Comparison of ENCODE assay signal across 1 cellular context in the genomic region with DNA sequence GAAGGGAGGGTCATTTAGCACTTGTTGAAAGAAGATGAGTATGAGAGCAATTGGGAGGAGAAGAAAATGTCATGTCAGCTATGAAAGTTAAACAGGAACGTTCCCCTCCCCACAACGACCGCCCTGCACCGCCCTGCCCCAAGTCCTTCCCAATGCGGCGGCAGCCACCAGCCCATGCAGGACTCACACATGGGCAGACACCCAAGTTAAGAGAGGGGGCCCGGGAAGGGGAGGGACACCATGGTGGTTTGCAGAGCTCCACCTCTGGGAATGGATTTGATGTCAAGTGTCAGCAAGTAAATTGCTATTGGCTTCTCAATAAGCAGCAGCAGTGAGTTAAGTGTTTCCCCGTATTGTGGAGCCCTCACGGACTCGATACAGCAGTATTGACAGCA.
A peak's percentile ranks its signal among the peaks of the same experiment; 100 is the strongest.
TF ChIP-seq lines count a peak whose summit lies in the region.

No MANE protein-coding gene starts in this region.

TF ChIP-seq in HepG2, 621 proteins besides CTCF, POLR2A, EP300 and RAD21:
- TF ChIP-seq FOSL1 (CRISPR knock-in tag; IDR thresholded peaks at IDR 0.05; ENCODE audit: borderline replicate concordance) (no peak), NFE2L1 (CRISPR knock-in tag; IDR thresholded peaks at IDR 0.05; ENCODE audit: borderline replicate concordance) (no peak), ZNF614 (CRISPR knock-in tag; IDR thresholded peaks at IDR 0.05; ENCODE audit: borderline replicate concordance) (no peak), ZNF343 (CRISPR knock-in tag; IDR thresholded peaks at IDR 0.05) (no peak), ZBTB4 (CRISPR knock-in tag; IDR thresholded peaks at IDR 0.05; ENCODE audit: borderline replicate concordance) (no peak), NFYC (CRISPR knock-in tag; IDR thresholded peaks at IDR 0.05) (no peak), MAFK (conservative IDR thresholded peaks at IDR 0.05 in 1 of 2, IDR thresholded peaks at IDR 0.05 in 1 of 2; ENCODE audit: low read length in 2 of 2) (peak in 1 of 2 experiments; percentile 21; a peak in 2 of 4 replicates), MYC (CRISPR knock-in tag; IDR thresholded peaks at IDR 0.05; ENCODE audit: borderline replicate concordance) (0 out of 2 replicates have a peak, but pooled peaks have one; percentile 24), ZNF24 (IDR thresholded peaks at IDR 0.05) (no peak)
- TF ChIP-seq, protein P1, sequence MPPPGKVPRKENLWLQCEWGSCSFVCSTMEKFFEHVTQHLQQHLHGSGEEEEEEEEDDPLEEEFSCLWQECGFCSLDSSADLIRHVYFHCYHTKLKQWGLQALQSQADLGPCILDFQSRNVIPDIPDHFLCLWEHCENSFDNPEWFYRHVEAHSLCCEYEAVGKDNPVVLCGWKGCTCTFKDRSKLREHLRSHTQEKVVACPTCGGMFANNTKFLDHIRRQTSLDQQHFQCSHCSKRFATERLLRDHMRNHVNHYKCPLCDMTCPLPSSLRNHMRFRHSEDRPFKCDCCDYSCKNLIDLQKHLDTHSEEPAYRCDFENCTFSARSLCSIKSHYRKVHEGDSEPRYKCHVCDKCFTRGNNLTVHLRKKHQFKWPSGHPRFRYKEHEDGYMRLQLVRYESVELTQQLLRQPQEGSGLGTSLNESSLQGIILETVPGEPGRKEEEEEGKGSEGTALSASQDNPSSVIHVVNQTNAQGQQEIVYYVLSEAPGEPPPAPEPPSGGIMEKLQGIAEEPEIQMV (CRISPR knock-in tag; IDR thresholded peaks at IDR 0.05; ENCODE audit: low read depth): no peak
